In genomic region chr7:16645593-16646426, GRCh38 we compare ENCODE assay signal across 8 cellular contexts. TPM values are rescaled to one million over a fixed set of nuclear protein-coding genes. Genes with fewer than 3 reads are reported as not detected.
DNase-seq lines count a peak whose midpoint lies in the region; ATAC-seq and FAIRE-seq lines count a peak whose summit lies in the region.

ANKMY2 (minus strand) TSS chr7:16645754; CDS start chr7:16645573, 181 bp downstream.
BZW2 (plus strand) TSS chr7:16646181; CDS start chr7:16665444, 19,263 bp downstream.

- FAIRE-seq in GM18507 (lab: Jason Lieb, UNC) = peak; percentile 86

- peak within 1 kb of the TSS; percentile 58 to 95 for H3K4me3 ChIP-seq in aorta (ENCODE audit: low read length in 2 of 2)

- H3K4me1 ChIP-seq in aorta (ENCODE audit: control insufficient read depth in 1 of 2, insufficient read depth in 2 of 2, low read length in 2 of 2) = peaks cover 0 to 2% of the 10 kb centered on the region in 2 donors

- H3K36me3 ChIP-seq in aorta (ENCODE audit: control insufficient read depth in 1 of 2, insufficient read depth in 2 of 2, low read length in 1 of 2) = no peaks in the 10 kb centered on the region

- ATAC-seq in HG03025 (IDR thresholded peaks at IDR 0.05; ENCODE audit: low FRiP score, unreplicated experiment) (peak; percentile 94), aorta (ENCODE audit: low FRiP score) (peak; percentile 98)

- no peaks in the 10 kb centered on the region for H3K9me3 ChIP-seq in aorta (ENCODE audit: control insufficient read depth, low read length)

- H3K27me3 ChIP-seq in aorta (ENCODE audit: control insufficient read depth in 1 of 2, insufficient read depth in 2 of 2, low read length in 1 of 2) = peaks cover 0 to 1% of the 10 kb centered on the region in 2 donors

- intact Hi-C loops in aorta (cut with DNase I) = no loop called here

- whole genome bisulfite sequencing in aorta, 2 donors = 0% methylated on average over 67 to 68 of the region's 68 CpGs

- peak; percentile 80 for DNase-seq in GM18507 (ENCODE audit: extremely low spot score, insufficient read length, low read depth)
- DNase-seq in NCI-H2029 treated with DMSO at 0.1 percent for 48 hours (lab: John Stamatoyannopoulos, UW) = peak; percentile 84
- DNase-seq in T1000 (lab: John Stamatoyannopoulos, UW) = peak; percentile 91
- DNase-seq in astrocyte of the hippocampus (ENCODE audit: low read depth, low spot score) = peak; percentile 98
- DNase-seq in hippocampal formation (lab: John Stamatoyannopoulos, UW) = peak; percentile 90 to 96
- peak; percentile 89 for DNase-seq in renal cortical epithelial cell (ENCODE audit: low read depth)
- peak; percentile 97 for DNase-seq in aorta

- H3K27ac ChIP-seq in aorta (ENCODE audit: low read depth in 1 of 2, low read length in 2 of 2) = peak within 1 kb of the TSS in 1 of 2 donors; percentile 53

RNA-seq across cellular contexts. Expression of gene ANKMY2, which starts in this region (rescaled TPM):
- total RNA-seq in renal cortical epithelial cell (35.4 and 52.0 TPM in 2 replicates), aorta (10 to 100 TPM; 13.5 to 22.5 TPM)
- 10 to 100 TPM in 1 of 2 donors, 1 to 10 TPM in 1; 9.4 to 12.3 TPM for polyA plus RNA-seq in aorta

RNA-seq across cellular contexts. Expression of gene BZW2, which starts in this region (rescaled TPM):
- 93.6 and 144 TPM in 2 replicates for total RNA-seq in renal cortical epithelial cell
- 10 to 100 TPM; 31.1 to 32.8 TPM for total RNA-seq in aorta
- polyA plus RNA-seq in aorta = 10 to 100 TPM in 1 of 2 donors, 1 to 10 TPM in 1; 9.0 to 14.5 TPM
